ENCODE assay signal across 8 cellular contexts in genomic region chr10:124742418-124743187, GRCh38. TPM values are rescaled to one million over a fixed set of nuclear protein-coding genes. Genes with fewer than 3 reads are reported as not detected.
DNase-seq lines count a peak whose midpoint lies in the region; ATAC-seq and TF ChIP-seq lines count a peak whose summit lies in the region.

No MANE protein-coding gene starts in this region.

- peaks cover 16 to 38% (median 32%) of the 10 kb centered on the region in 3 donors for H3K27me3 Mint-ChIP-seq in immature natural killer cell (ENCODE audit: low read depth in 3 of 3)
- no peaks in the 10 kb centered on the region for H3K27me3 Mint-ChIP-seq in stimulated activated memory B cell treated with anti-CD40 and anti-IgM and Interleukin-4, amounts not matched to agents 10 μg/mL and 1 μg/mL and 100 μg/mL, for 72 hours

- peak; percentile 62 for DNase-seq in activated CD8-positive, alpha-beta memory T cell treated with anti-CD3 and anti-CD28 coated beads for 24 hours
- DNase-seq in activated CD8-positive, alpha-beta memory T cell treated with anti-CD3 and anti-CD28 coated beads, Interleukin-2, amount 50 U/mL, for 48 hours = no peak
- DNase-seq in NCI-H2171 (lab: John Stamatoyannopoulos, UW) (peak; percentile 10), astrocyte of the spinal cord (ENCODE audit: low read depth, low spot score) (no peak), immature natural killer cell (no peak)
- no peak for DNase-seq in stimulated activated CD4-positive, alpha-beta T cell treated with anti-CD3 and anti-CD28 coated beads, Interleukin-2, amount 100 ng/mL, for 48 hours

- in situ Hi-C loops in astrocyte of the spinal cord (cut with HindIII; ENCODE audit: low sequenced_read_pairs) = no loop called here

- H3K4me3 Mint-ChIP-seq in immature natural killer cell = peak overlapping the region; percentile 93 to 99 (median 96)
- H3K4me3 Mint-ChIP-seq in stimulated activated memory B cell treated with anti-CD40 and anti-IgM and Interleukin-4, amounts not matched to agents 10 μg/mL and 1 μg/mL and 100 μg/mL, for 72 hours = peak overlapping the region; percentile 100

- ATAC-seq in stimulated activated memory B cell treated with anti-CD40 and anti-IgM and Interleukin-4, amounts not matched to agents 10 μg/mL and 1 μg/mL and 100 μg/mL, for 72 hours = no peak
- ATAC-seq in GM21526 (IDR thresholded peaks at IDR 0.05; ENCODE audit: low FRiP score, unreplicated experiment) = no peak

- no peaks in the 10 kb centered on the region for H3K36me3 Mint-ChIP-seq in immature natural killer cell
- H3K36me3 Mint-ChIP-seq in stimulated activated memory B cell treated with anti-CD40 and anti-IgM and Interleukin-4, amounts not matched to agents 10 μg/mL and 1 μg/mL and 100 μg/mL, for 72 hours = peaks cover 12% of the 10 kb centered on the region

- no peaks in the 10 kb centered on the region for H3K9me3 Mint-ChIP-seq in immature natural killer cell
- no peaks in the 10 kb centered on the region for H3K9me3 Mint-ChIP-seq in stimulated activated memory B cell treated with anti-CD40 and anti-IgM and Interleukin-4, amounts not matched to agents 10 μg/mL and 1 μg/mL and 100 μg/mL, for 72 hours

- H3K4me3 ChIP-seq in astrocyte of the spinal cord (ENCODE audit: low read depth, low read length) = peak overlapping the region; percentile 65

- TF ChIP-seq CTCF in astrocyte of the spinal cord (IDR thresholded peaks at IDR 0.05; ENCODE audit: low read depth, low read length) = peak; percentile 41

- peak overlapping the region; percentile 95 to 99 (median 96) for H3K27ac Mint-ChIP-seq in immature natural killer cell
- H3K27ac Mint-ChIP-seq in stimulated activated memory B cell treated with anti-CD40 and anti-IgM and Interleukin-4, amounts not matched to agents 10 μg/mL and 1 μg/mL and 100 μg/mL, for 72 hours = peak overlapping the region; percentile 98

- H3K4me1 Mint-ChIP-seq in immature natural killer cell = peaks cover 62 to 68% of the 10 kb centered on the region in 2 donors
- peaks cover 53% of the 10 kb centered on the region for H3K4me1 Mint-ChIP-seq in stimulated activated memory B cell treated with anti-CD40 and anti-IgM and Interleukin-4, amounts not matched to agents 10 μg/mL and 1 μg/mL and 100 μg/mL, for 72 hours

RNA-seq across cellular contexts. Expression of gene FAM53B, which starts 1.6 kb away (rescaled TPM):
- 10 to 100 TPM; 12.1 to 62.1 (median 23.8) TPM for polyA plus RNA-seq in immature natural killer cell

RNA-seq across cellular contexts. Expression of gene EEF1AKMT2, which starts 49.1 kb away (rescaled TPM):
- polyA plus RNA-seq in immature natural killer cell = 10 to 100 TPM; 15.9 to 24.0 (median 18.5) TPM

RNA-seq across cellular contexts. Expression of gene ABRAXAS2, which starts 59.0 kb away (rescaled TPM):
- 10 to 100 TPM in 1 of 3 donors, 1 to 10 TPM in 2; 6.8 to 12.2 (median 8.7) TPM for polyA plus RNA-seq in immature natural killer cell

Comparison
In these comparisons a context has a peak if more than half of its experiments do, and no peak if none do; other contexts are left out.
1. DNase-seq: peak in activated CD8-positive, alpha-beta memory T cell treated with anti-CD3 and anti-CD28 coated beads for 24 hours (single experiment) and NCI-H2171 (single experiment); none in activated CD8-positive, alpha-beta memory T cell treated with anti-CD3 and anti-CD28 coated beads, Interleukin-2, amount 50 U/mL, for 48 hours (single experiment), astrocyte of the spinal cord (single experiment), immature natural killer cell (0 of 3) and stimulated activated CD4-positive, alpha-beta T cell treated with anti-CD3 and anti-CD28 coated beads, Interleukin-2, amount 100 ng/mL, for 48 hours (0 of 2).